ENCODE assay signal across 26 cellular contexts in genomic region chr1:245687129-245687635, GRCh38.
DNase-seq lines count a peak whose midpoint lies in the region; ATAC-seq, FAIRE-seq and TF ChIP-seq lines count a peak whose summit lies in the region.
"Had no signal": no experiment of that assay in that cellular context is flagged by ENCODE, and none has a peak within 500 bp of the region (broad histone marks: within the 10 kb centered on the region; RNA-seq: fewer than 3 reads in every experiment).

No MANE protein-coding gene starts in this region.

- no peak overlapping the region for H3K27ac ChIP-seq in ACC112 (ENCODE audit: low read depth, low read length)
- H3K27ac ChIP-seq in OCI-LY3 (ENCODE audit: low read length): no peak overlapping the region
- no peak overlapping the region for H3K27ac ChIP-seq in gastrocnemius medialis
- H3K27ac ChIP-seq: colonic mucosa, heart right ventricle, neutrophil had no signal

- no peaks in the 10 kb centered on the region for H3K36me3 Mint-ChIP-seq in activated CD4-positive, alpha-beta memory T cell treated with anti-CD3 and anti-CD28 coated beads for 36 hours
- H3K36me3 Mint-ChIP-seq in activated T-helper 2 cell treated with anti-CD3 and anti-CD28 coated beads, Interferon-gamma antibody, Interleukin-2, Interleukin-4, amounts not matched to agents 10 μg/mL and 5 μg/mL and 100 μg/mL, durations not matched to agents 14 hours and 24 hours and 36 hours (ENCODE audit: low read depth): no peaks in the 10 kb centered on the region
- H3K36me3 Mint-ChIP-seq: activated naive CD4-positive, alpha-beta T cell treated with anti-CD3 and anti-CD28 coated beads, Interleukin-2, amount 50 U/mL, for 72 hours had no signal

- H3K27me3 Mint-ChIP-seq in activated CD4-positive, alpha-beta memory T cell treated with anti-CD3 and anti-CD28 coated beads for 36 hours: peaks cover 6% of the 10 kb centered on the region
- peaks cover 2% of the 10 kb centered on the region for H3K27me3 Mint-ChIP-seq in activated T-helper 2 cell treated with anti-CD3 and anti-CD28 coated beads, Interferon-gamma antibody, Interleukin-2, Interleukin-4, amounts not matched to agents 10 μg/mL and 5 μg/mL and 100 μg/mL, durations not matched to agents 14 hours and 24 hours and 36 hours (ENCODE audit: low read depth)
- H3K27me3 Mint-ChIP-seq: activated CD4-positive, alpha-beta memory T cell treated with anti-CD3 and anti-CD28 coated beads, Interleukin-2, amount 10 ng/mL, durations not matched to agents 7 days and 5 days had no signal

- no peak overlapping the region for H3K4me3 Mint-ChIP-seq in activated CD4-positive, alpha-beta memory T cell treated with anti-CD3 and anti-CD28 coated beads for 36 hours
- H3K4me3 Mint-ChIP-seq in activated T-helper 2 cell treated with anti-CD3 and anti-CD28 coated beads, Interferon-gamma antibody, Interleukin-2, Interleukin-4, amounts not matched to agents 10 μg/mL and 5 μg/mL and 100 μg/mL, durations not matched to agents 14 hours and 24 hours and 36 hours (ENCODE audit: low read depth): no peak overlapping the region
- H3K4me3 Mint-ChIP-seq: activated CD4-positive, alpha-beta memory T cell treated with anti-CD3 and anti-CD28 coated beads, Interleukin-2, amount 10 ng/mL, durations not matched to agents 7 days and 5 days had no signal

- TF ChIP-seq CTCF in OCI-LY3 (IDR thresholded peaks at IDR 0.05; ENCODE audit: low read depth, low read length): no peak
- no peak for TF ChIP-seq CTCF in gastrocnemius medialis (IDR thresholded peaks at IDR 0.05 in 4 of 5, conservative IDR thresholded peaks at IDR 0.05 in 1 of 5)

- POLR2A ChIA-PET in activated CD4-positive, alpha-beta memory T cell treated with anti-CD3 and anti-CD28 coated beads for 36 hours (lab: Charles Lee): no interaction called here

- no peaks in the 10 kb centered on the region for H3K9me3 Mint-ChIP-seq in activated CD4-positive, alpha-beta memory T cell treated with anti-CD3 and anti-CD28 coated beads for 36 hours
- H3K9me3 Mint-ChIP-seq in activated T-helper 2 cell treated with anti-CD3 and anti-CD28 coated beads, Interferon-gamma antibody, Interleukin-2, Interleukin-4, amounts not matched to agents 10 μg/mL and 5 μg/mL and 100 μg/mL, durations not matched to agents 14 hours and 24 hours and 36 hours: no peaks in the 10 kb centered on the region
- H3K9me3 Mint-ChIP-seq: activated naive CD4-positive, alpha-beta T cell treated with anti-CD3 and anti-CD28 coated beads, Interleukin-2, amount 50 U/mL, for 72 hours had no signal

- H2AFZ ChIP-seq in ACC112 (ENCODE audit: low read length, unreplicated experiment) (no peak overlapping the region), OCI-LY3 (ENCODE audit: low read depth, low read length) (no peak overlapping the region)

- CTCF ChIA-PET in activated CD4-positive, alpha-beta memory T cell treated with anti-CD3 and anti-CD28 coated beads for 36 hours (lab: Charles Lee): no interaction called here

- intact Hi-C loops in activated CD4-positive, alpha-beta memory T cell treated with anti-CD3 and anti-CD28 coated beads for 36 hours (cut with micrococcal nuclease): no loop called here
- intact Hi-C loops in activated T-helper 2 cell treated with anti-CD3 and anti-CD28 coated beads, Interferon-gamma antibody, Interleukin-2, Interleukin-4, amounts not matched to agents 10 μg/mL and 5 μg/mL and 100 μg/mL, durations not matched to agents 14 hours and 24 hours and 36 hours (cut with micrococcal nuclease): no loop called here
- intact Hi-C loops in gastrocnemius medialis (cut with DNase I; ENCODE audit: low total_unique reads): no loop called here

- H3K27ac Mint-ChIP-seq in activated CD4-positive, alpha-beta memory T cell treated with anti-CD3 and anti-CD28 coated beads for 36 hours: no peak overlapping the region
- no peak overlapping the region for H3K27ac Mint-ChIP-seq in activated T-helper 2 cell treated with anti-CD3 and anti-CD28 coated beads, Interferon-gamma antibody, Interleukin-2, Interleukin-4, amounts not matched to agents 10 μg/mL and 5 μg/mL and 100 μg/mL, durations not matched to agents 14 hours and 24 hours and 36 hours
- H3K27ac Mint-ChIP-seq: activated CD4-positive, alpha-beta memory T cell treated with anti-CD3 and anti-CD28 coated beads, Interleukin-2, amount 10 ng/mL, durations not matched to agents 7 days and 5 days; activated naive CD4-positive, alpha-beta T cell treated with anti-CD3 and anti-CD28 coated beads, Interleukin-2, amount 50 U/mL, for 72 hours; CD14-positive monocyte had no signal

- H3K27me3 ChIP-seq in ACC112 (ENCODE audit: insufficient read depth, low read length): no peaks in the 10 kb centered on the region
- H3K27me3 ChIP-seq in OCI-LY3 (ENCODE audit: low read depth, low read length): no peaks in the 10 kb centered on the region
- no peaks in the 10 kb centered on the region for H3K27me3 ChIP-seq in gastrocnemius medialis
- H3K27me3 ChIP-seq: colonic mucosa had no signal

- no peaks in the 10 kb centered on the region for H3K79me2 ChIP-seq in ACC112 (ENCODE audit: control insufficient read depth, insufficient read depth, low read length, unreplicated experiment)
- no peaks in the 10 kb centered on the region for H3K79me2 ChIP-seq in OCI-LY3 (ENCODE audit: low read length)

- H3K9ac ChIP-seq in OCI-LY3 (ENCODE audit: low read length): no peak overlapping the region

- no peaks in the 10 kb centered on the region for H3K4me1 Mint-ChIP-seq in activated CD4-positive, alpha-beta memory T cell treated with anti-CD3 and anti-CD28 coated beads for 36 hours (ENCODE audit: low read depth)
- no peaks in the 10 kb centered on the region for H3K4me1 Mint-ChIP-seq in activated T-helper 2 cell treated with anti-CD3 and anti-CD28 coated beads, Interferon-gamma antibody, Interleukin-2, Interleukin-4, amounts not matched to agents 10 μg/mL and 5 μg/mL and 100 μg/mL, durations not matched to agents 14 hours and 24 hours and 36 hours (ENCODE audit: low read depth)
- H3K4me1 Mint-ChIP-seq: activated CD4-positive, alpha-beta memory T cell treated with anti-CD3 and anti-CD28 coated beads, Interleukin-2, amount 10 ng/mL, durations not matched to agents 7 days and 5 days had no signal

- FAIRE-seq in GM12891 (lab: Jason Lieb, UNC): no peak
- FAIRE-seq: RCC 7860 had no signal

- H3K4me3 ChIP-seq in ACC112 (ENCODE audit: low read depth, low read length) (peak overlapping the region; percentile 82), OCI-LY3 (ENCODE audit: low read length) (no peak overlapping the region), gastrocnemius medialis (no peak overlapping the region)
- H3K4me3 ChIP-seq: colonic mucosa, heart right ventricle had no signal

- H3K4me1 ChIP-seq in ACC112 (ENCODE audit: control insufficient read depth, insufficient read depth, low read length, unreplicated experiment): no peaks in the 10 kb centered on the region
- peaks cover 10% of the 10 kb centered on the region for H3K4me1 ChIP-seq in OCI-LY3 (ENCODE audit: low read length)
- no peaks in the 10 kb centered on the region for H3K4me1 ChIP-seq in gastrocnemius medialis
- H3K4me1 ChIP-seq: colonic mucosa had no signal

- no peaks in the 10 kb centered on the region for H3K36me3 ChIP-seq in ACC112 (ENCODE audit: insufficient read depth, low read length)
- H3K36me3 ChIP-seq in OCI-LY3 (replicated peaks; ENCODE audit: low read depth, low read length): peaks cover 11% of the 10 kb centered on the region
- no peaks in the 10 kb centered on the region for H3K36me3 ChIP-seq in gastrocnemius medialis
- H3K36me3 ChIP-seq: colonic mucosa, heart right ventricle, neutrophil had no signal

- in situ Hi-C loops in gastrocnemius medialis (cut with MboI; ENCODE audit: low sequenced_read_pairs in 4 of 4): no loop called here

- H3K9me3 ChIP-seq in OCI-LY3 (ENCODE audit: insufficient read depth, low read length) (no peaks in the 10 kb centered on the region), gastrocnemius medialis (no peaks in the 10 kb centered on the region)
- H3K9me3 ChIP-seq: colonic mucosa, heart right ventricle, neutrophil had no signal

- ATAC-seq in gastrocnemius medialis: no peak
- ATAC-seq: activated CD4-positive, CD25-positive, alpha-beta regulatory T cell treated with anti-CD3 and anti-CD28 coated beads, Interleukin-2, amount 50 U/mL, for 24 hours; activated naive CD4-positive, alpha-beta T cell treated with anti-CD3 and anti-CD28 coated beads, Interleukin-2, amount 50 U/mL, for 72 hours; heart right ventricle had no signal

- DNase-seq in GM12891 (ENCODE audit: insufficient read length, low spot score) (no peak), left kidney (ENCODE audit: low read depth, low spot score) (peak; percentile 41), gastrocnemius medialis (no peak), NCI-H1105 (lab: John Stamatoyannopoulos, UW) (no peak)
- DNase-seq in activated CD4-positive, alpha-beta memory T cell treated with anti-CD3 and anti-CD28 coated beads for 36 hours: no peak
- DNase-seq in activated T-helper 2 cell treated with anti-CD3 and anti-CD28 coated beads, Interferon-gamma antibody, Interleukin-2, Interleukin-4, amounts not matched to agents 10 μg/mL and 5 μg/mL and 100 μg/mL, durations not matched to agents 14 hours and 24 hours and 36 hours (ENCODE audit: low spot score): no peak
- DNase-seq: ACHN; activated CD4-positive, alpha-beta memory T cell treated with anti-CD3 and anti-CD28 coated beads, Interleukin-2, amount 10 ng/mL, durations not matched to agents 7 days and 5 days; activated CD8-positive, alpha-beta memory T cell treated with anti-CD3 and anti-CD28 coated beads, Interleukin-2, amount 50 U/mL, for 48 hours; colonic mucosa; effector CD8-positive, alpha-beta T cell; heart right ventricle; left cardiac atrium; mammary epithelial cell; NCI-H1092; NCI-H187; NCI-H2171 treated with DMSO at 0.1 percent for 48 hours; stimulated activated naive CD4-positive, alpha-beta T cell treated with Interleukin-2 at 50 U/mL for 16 hours; T-helper 1 cell had no signal

- no peaks in the 10 kb centered on the region for H4K20me1 ChIP-seq in OCI-LY3 (ENCODE audit: insufficient read depth, low read length)

- peak overlapping the region; percentile 22; the same call in 1 of the 2 replicates for H3K4me2 ChIP-seq in OCI-LY3 (ENCODE audit: low read length)

- TF ChIP-seq POLR2A in GM12891 (IDR thresholded peaks at IDR 0.05; ENCODE audit: low read depth, low read length): no peak
- TF ChIP-seq POLR2A in gastrocnemius medialis (IDR thresholded peaks at IDR 0.05): no peak

TF ChIP-seq in GM12891, 5 proteins besides CTCF, POLR2A, EP300 and RAD21:
- peak; percentile 91 for TF ChIP-seq SPI1 (IDR thresholded peaks at IDR 0.05; ENCODE audit: low read depth, low read length)
- TF ChIP-seq TAF1 (IDR thresholded peaks at IDR 0.05; ENCODE audit: low read depth, low read length): no peak
